10 cellular contexts compared by ENCODE assay signal in genomic region chr17:2436516-2436915, GRCh38. TPM values are rescaled to one million over a fixed set of nuclear protein-coding genes. Genes with fewer than 3 reads are reported as not detected.
DNase-seq lines count a peak whose midpoint lies in the region; ATAC-seq, FAIRE-seq and TF ChIP-seq lines count a peak whose summit lies in the region.
"Had no signal": no experiment of that assay in that cellular context is flagged by ENCODE, and none has a peak within 500 bp of the region (broad histone marks: within the 10 kb centered on the region; RNA-seq: fewer than 3 reads in every experiment).

No MANE protein-coding gene starts in this region.

- H3K4me1 Mint-ChIP-seq in CD14-positive monocyte (peaks cover 29% of the 10 kb centered on the region), glutamatergic neuron (ENCODE audit: low read depth, unreplicated experiment) (peaks cover 32% of the 10 kb centered on the region)
- H3K4me1 Mint-ChIP-seq in activated CD8-positive, alpha-beta T cell treated with anti-CD3 and anti-CD28 coated beads for 36 hours (ENCODE audit: low read depth): peaks cover 6% of the 10 kb centered on the region

- intact Hi-C loops in CD14-positive monocyte (cut with micrococcal nuclease): no loop called here
- intact Hi-C loops in activated CD8-positive, alpha-beta T cell treated with anti-CD3 and anti-CD28 coated beads for 36 hours (cut with micrococcal nuclease): no loop called here

- FAIRE-seq in frontal cortex (lab: Jason Lieb, UNC): no peak
- FAIRE-seq: GM12878 had no signal

- H3K27ac Mint-ChIP-seq in CD14-positive monocyte (peak overlapping the region in 4 of 7 donors; percentile 1 to 63 (median 42)), glutamatergic neuron (ENCODE audit: unreplicated experiment) (peak overlapping the region; percentile 94)
- no peak overlapping the region for H3K27ac Mint-ChIP-seq in activated CD8-positive, alpha-beta T cell treated with anti-CD3 and anti-CD28 coated beads for 36 hours

- CTCF ChIA-PET in activated CD8-positive, alpha-beta T cell treated with anti-CD3 and anti-CD28 coated beads for 36 hours (lab: Charles Lee): interaction anchor here (0.9 kb wide), 1 partner anchor 54 kb away, joined by 4 read pairs; no protein-coding TSS in a partner anchor

- no peak for ATAC-seq in HG02571 (IDR thresholded peaks at IDR 0.05; ENCODE audit: unreplicated experiment)
- no peak for ATAC-seq in activated CD8-positive, alpha-beta T cell treated with anti-CD3 and anti-CD28 coated beads for 36 hours
- ATAC-seq: GM12878 had no signal

- H3K9me3 Mint-ChIP-seq in CD14-positive monocyte: peaks cover 0 to 2% (median 0%) of the 10 kb centered on the region in 7 donors
- peaks cover 4% of the 10 kb centered on the region for H3K9me3 Mint-ChIP-seq in glutamatergic neuron (ENCODE audit: unreplicated experiment)
- no peaks in the 10 kb centered on the region for H3K9me3 Mint-ChIP-seq in activated CD8-positive, alpha-beta T cell treated with anti-CD3 and anti-CD28 coated beads for 36 hours

- peaks cover 52 to 65% of the 10 kb centered on the region in 2 donors for H3K36me3 Mint-ChIP-seq in CD14-positive monocyte
- no peaks in the 10 kb centered on the region for H3K36me3 Mint-ChIP-seq in glutamatergic neuron (ENCODE audit: unreplicated experiment)
- H3K36me3 Mint-ChIP-seq in activated CD8-positive, alpha-beta T cell treated with anti-CD3 and anti-CD28 coated beads for 36 hours (ENCODE audit: low read depth): peaks cover 39% of the 10 kb centered on the region

- no peak for TF ChIP-seq CTCF in CD14-positive monocyte (IDR thresholded peaks at IDR 0.05)
- TF ChIP-seq CTCF in glutamatergic neuron (IDR thresholded peaks at IDR 0.05; ENCODE audit: partially characterized antibody, unreplicated experiment): no peak
- no peak for TF ChIP-seq CTCF in activated CD8-positive, alpha-beta T cell treated with anti-CD3 and anti-CD28 coated beads for 36 hours (IDR thresholded peaks at IDR 0.05)

- H3K4me3 Mint-ChIP-seq in CD14-positive monocyte: no peak overlapping the region
- H3K4me3 Mint-ChIP-seq in glutamatergic neuron (ENCODE audit: unreplicated experiment): peak overlapping the region; percentile 80
- H3K4me3 Mint-ChIP-seq in activated CD8-positive, alpha-beta T cell treated with anti-CD3 and anti-CD28 coated beads for 36 hours: no peak overlapping the region

- POLR2A ChIA-PET in activated CD8-positive, alpha-beta T cell treated with anti-CD3 and anti-CD28 coated beads for 36 hours (lab: Charles Lee): interaction anchor here (0.7 to 2.0 kb wide), 3 partner anchors 9 to 75 kb away, joined by 3 to 7 read pairs (median 3); partner anchors contain the start of gene METTL16

- DNase-seq in CD14-positive monocyte (ENCODE audit: low spot score) (no peak), NCI-H1105 treated with DMSO at 0.1 percent for 48 hours (lab: John Stamatoyannopoulos, UW) (peak; percentile 90), NCI-H524 treated with DMSO at 0.1 percent for 48 hours (lab: John Stamatoyannopoulos, UW) (peak; percentile 49), glutamatergic neuron (no peak), frontal cortex (ENCODE audit: low spot score in 2 of 2) (no peak)
- DNase-seq in stimulated activated naive CD4-positive, alpha-beta T cell (lab: John Stamatoyannopoulos, UW): no peak
- no peak for DNase-seq in activated CD8-positive, alpha-beta T cell treated with anti-CD3 and anti-CD28 coated beads for 36 hours
- DNase-seq: uterus had no signal

- H3K27me3 Mint-ChIP-seq in CD14-positive monocyte (ENCODE audit: low read depth in 3 of 3): no peaks in the 10 kb centered on the region
- H3K27me3 Mint-ChIP-seq in glutamatergic neuron (ENCODE audit: unreplicated experiment): peaks cover 3% of the 10 kb centered on the region
- no peaks in the 10 kb centered on the region for H3K27me3 Mint-ChIP-seq in activated CD8-positive, alpha-beta T cell treated with anti-CD3 and anti-CD28 coated beads for 36 hours

RNA-seq across cellular contexts. Expression of gene MNT, which starts 35.7 kb away (rescaled TPM):
- polyA plus RNA-seq in CD14-positive monocyte: 1 to 10 TPM in 1 of 2 donors, under 1 TPM in 1; 0.28 to 1.3 TPM
- total RNA-seq in glutamatergic neuron (ENCODE audit: unreplicated experiment) (41.0 TPM), frontal cortex (7.7 TPM)
- total RNA-seq in activated CD8-positive, alpha-beta T cell treated with anti-CD3 and anti-CD28 coated beads for 36 hours: 10 to 100 TPM; 21.6 to 23.1 TPM

Comparison
In these comparisons a context has a peak if more than half of its experiments do, and no peak if none do; other contexts are left out.
1. DNase-seq: peak in NCI-H1105 treated with DMSO at 0.1 percent for 48 hours (single experiment) and NCI-H524 treated with DMSO at 0.1 percent for 48 hours (single experiment); none in CD14-positive monocyte (single experiment), glutamatergic neuron (single experiment), stimulated activated naive CD4-positive, alpha-beta T cell (0 of 6), frontal cortex (0 of 2) and activated CD8-positive, alpha-beta T cell treated with anti-CD3 and anti-CD28 coated beads for 36 hours (single experiment).